In genomic region chr17:42675984-42676423, GRCh38 we compare ENCODE assay signal across 8 cellular contexts. TPM values are rescaled to one million over a fixed set of nuclear protein-coding genes. Genes with fewer than 3 reads are reported as not detected.
A peak's percentile ranks its signal among the peaks of the same experiment; 100 is the strongest.
DNase-seq lines count a peak whose midpoint lies in the region; ATAC-seq, FAIRE-seq and TF ChIP-seq lines count a peak whose summit lies in the region.

No MANE protein-coding gene starts in this region.

- FAIRE-seq in HTR-8/SVneo (lab: Jason Lieb, UNC) = peak; percentile 33

- intact Hi-C loops in CD4-positive, alpha-beta T cell (cut with DNase I, micrococcal nuclease) = loop anchor here in 1 of 2 experiments (10.0 kb wide), 1 partner anchor 1449 kb away; the partner anchor contains the start of gene HDAC5
- intact Hi-C loops in heart right ventricle (cut with DNase I) = loop anchor here in 6 of 10 donors (5.0 kb wide), 4 partner anchors 59 to 254 kb away; partner anchors contain the start of genes PSMC3IP (in 3 of the 6), RETREG3 (in 3 of the 6), TUBG1 (in 3 of the 6) and CAVIN1 (in 1 of the 6)
- intact Hi-C loops in posterior vena cava (cut with DNase I) = loop anchor here in 1 of 2 donors (10.0 kb wide), 1 partner anchor 61 kb away; no protein-coding TSS in a partner anchor

- no peak overlapping the region for H3K27ac ChIP-seq in CD4-positive, alpha-beta T cell (ENCODE audit: low read depth, low read length)
- peak overlapping the region; percentile 70 to 98 (median 95) for H3K27ac ChIP-seq in heart right ventricle

- no peak for TF ChIP-seq CTCF in CD4-positive, alpha-beta T cell (IDR thresholded peaks at IDR 0.05)
- peak in 1 of 9 donors; percentile 1 for TF ChIP-seq CTCF in heart right ventricle (IDR thresholded peaks at IDR 0.05)

- 0 to 1% methylated on average over 38 to 41 of the region's 41 CpGs for WGBS in heart right ventricle, 2 donors

- POLR2A ChIA-PET in CD4-positive, alpha-beta T cell (lab: Charles Lee) = interaction anchor here (1.3 to 3.0 kb wide), 3 partner anchors 17 to 98 kb away, joined by 3 to 17 read pairs (median 5); partner anchors contain the start of genes RETREG3, TUBG1 and TUBG2

- H3K36me3 Mint-ChIP-seq in CD4-positive, alpha-beta T cell (ENCODE audit: low read depth) = no peaks in the 10 kb centered on the region
- H3K36me3 Mint-ChIP-seq in activated T-cell treated with anti-CD3 and anti-CD28 coated beads, Interleukin-2, amount 50 U/mL, for 72 hours (ENCODE audit: insufficient read depth in 2 of 2) = peaks cover 0 to 1% of the 10 kb centered on the region in 2 donors

- peak overlapping the region; percentile 72 to 99 (median 94) for H3K4me3 ChIP-seq in heart right ventricle

- peaks cover 61% of the 10 kb centered on the region for H3K27me3 ChIP-seq in CD4-positive, alpha-beta T cell (ENCODE audit: control insufficient read depth, insufficient read depth, low read length)
- H3K27me3 ChIP-seq in heart right ventricle = peaks cover 0 to 58% (median 0%) of the 10 kb centered on the region in 7 donors

- peaks cover 53% of the 10 kb centered on the region for H3K27me3 Mint-ChIP-seq in CD4-positive, alpha-beta T cell
- peaks cover 40% of the 10 kb centered on the region for H3K27me3 Mint-ChIP-seq in activated T-cell treated with anti-CD3 and anti-CD28 coated beads, Interleukin-2, amount 50 U/mL, for 72 hours (ENCODE audit: low read depth)

- CTCF ChIA-PET in CD4-positive, alpha-beta T cell (lab: Charles Lee) = interaction anchor here (1.0 to 2.7 kb wide), 2 partner anchors 14 to 98 kb away, joined by 3 to 10 read pairs; partner anchors contain the start of gene PSMC3IP

- H3K27ac Mint-ChIP-seq in CD4-positive, alpha-beta T cell = no peak overlapping the region
- no peak overlapping the region for H3K27ac Mint-ChIP-seq in activated T-cell treated with anti-CD3 and anti-CD28 coated beads, Interleukin-2, amount 50 U/mL, for 72 hours

- H3K9me3 Mint-ChIP-seq in CD4-positive, alpha-beta T cell = no peaks in the 10 kb centered on the region
- no peaks in the 10 kb centered on the region for H3K9me3 Mint-ChIP-seq in activated T-cell treated with anti-CD3 and anti-CD28 coated beads, Interleukin-2, amount 50 U/mL, for 72 hours

- peaks cover 0 to 30% (median 23%) of the 10 kb centered on the region in 9 donors for H3K36me3 ChIP-seq in heart right ventricle

- no peak for DNase-seq in CD4-positive, alpha-beta T cell
- DNase-seq in HTR-8/SVneo (ENCODE audit: insufficient read length, low spot score) = peak; percentile 34
- peak in 1 of 2 donors; percentile 36 for DNase-seq in activated T-cell treated with anti-CD3 and anti-CD28 coated beads, Interleukin-2, amount 50 U/mL, for 72 hours
- DNase-seq in heart right ventricle = peak; percentile 56 to 74
- DNase-seq in posterior vena cava (ENCODE audit: low spot score) = peak; percentile 86
- no peak for DNase-seq in A172 (ENCODE audit: low spot score)
- DNase-seq in stimulated activated CD4-positive, alpha-beta T cell treated with anti-CD3 and anti-CD28 coated beads, Interleukin-4, amount 100 ng/mL, for 4 hours = no peak
- DNase-seq in hippocampal formation (lab: John Stamatoyannopoulos, UW) = no peak

- peaks cover 54% of the 10 kb centered on the region for H3K4me1 Mint-ChIP-seq in CD4-positive, alpha-beta T cell (ENCODE audit: low read depth)
- H3K4me1 Mint-ChIP-seq in activated T-cell treated with anti-CD3 and anti-CD28 coated beads, Interleukin-2, amount 50 U/mL, for 72 hours (ENCODE audit: low read depth) = peaks cover 47% of the 10 kb centered on the region

- H3K4me1 ChIP-seq in heart right ventricle = peaks cover 32 to 80% (median 60%) of the 10 kb centered on the region in 9 donors

- H3K9me3 ChIP-seq in CD4-positive, alpha-beta T cell (ENCODE audit: control insufficient read depth, low read length) = no peaks in the 10 kb centered on the region
- no peaks in the 10 kb centered on the region for H3K9me3 ChIP-seq in heart right ventricle

- no peak for ATAC-seq in CD4-positive, alpha-beta T cell (ENCODE audit: poor library complexity)
- ATAC-seq in activated T-cell treated with anti-CD3 and anti-CD28 coated beads, Interleukin-2, amount 50 U/mL, for 72 hours (replicated peaks in 1 of 2) = no peak
- peak in 5 of 8 donors; percentile 3 to 31 (median 11) for ATAC-seq in heart right ventricle

- H3K4me3 Mint-ChIP-seq in CD4-positive, alpha-beta T cell = peak overlapping the region; percentile 77
- peak overlapping the region; percentile 84 to 92 for H3K4me3 Mint-ChIP-seq in activated T-cell treated with anti-CD3 and anti-CD28 coated beads, Interleukin-2, amount 50 U/mL, for 72 hours

RNA-seq across cellular contexts. Expression of gene PLEKHH3, which starts 0.8 kb away (rescaled TPM):
- 1 to 10 TPM in 1 of 2 experiments, under 1 TPM in 1; 0.60 to 1.1 TPM for total RNA-seq in CD4-positive, alpha-beta T cell
- total RNA-seq in activated T-cell treated with anti-CD3 and anti-CD28 coated beads, Interleukin-2, amount 50 U/mL, for 72 hours = 1 to 10 TPM; 1.2 to 1.9 TPM
- total RNA-seq in heart right ventricle (10 to 100 TPM; 12.8 to 34.8 (median 22.0) TPM), posterior vena cava (10 to 100 TPM; 22.2 to 24.8 TPM)
- polyA plus RNA-seq in heart right ventricle = 10 to 100 TPM; 23.6 to 42.1 TPM
- 32.8 and 37.0 TPM in 2 replicates for total RNA-seq in A172 (2014; rRNA removed; shearing (Covaris generic))

RNA-seq across cellular contexts. Expression of gene CCR10, which starts 5.6 kb away (rescaled TPM):
- 1 to 10 TPM; 1.5 to 2.4 TPM for total RNA-seq in CD4-positive, alpha-beta T cell
- total RNA-seq in activated T-cell treated with anti-CD3 and anti-CD28 coated beads, Interleukin-2, amount 50 U/mL, for 72 hours = under 1 TPM in 1 of 2 donors, not detected in 1; 0.83 TPM
- total RNA-seq in heart right ventricle (1 to 10 TPM; 1.0 to 4.8 (median 1.7) TPM), posterior vena cava (1 to 10 TPM; 1.7 to 2.5 TPM)
- 1 to 10 TPM; 1.5 to 3.8 TPM for polyA plus RNA-seq in heart right ventricle
- total RNA-seq in A172 (2014; rRNA removed; shearing (Covaris generic)) = 2.7 and 3.6 TPM in 2 replicates

RNA-seq across cellular contexts. Expression of gene CNTNAP1, which starts 6.3 kb away (rescaled TPM):
- total RNA-seq in CD4-positive, alpha-beta T cell = 1 to 10 TPM; 4.4 to 4.5 TPM
- 1 to 10 TPM in 1 of 2 donors, under 1 TPM in 1; 0.53 to 1.3 TPM for total RNA-seq in activated T-cell treated with anti-CD3 and anti-CD28 coated beads, Interleukin-2, amount 50 U/mL, for 72 hours
- total RNA-seq in heart right ventricle (10 to 100 TPM in 2 of 10 donors, 1 to 10 TPM in 8; 2.2 to 28.3 (median 3.5) TPM), posterior vena cava (10 to 100 TPM; 11.0 to 24.8 TPM)
- 1 to 10 TPM; 2.3 to 9.6 TPM for polyA plus RNA-seq in heart right ventricle
- 19.2 and 20.8 TPM in 2 replicates for total RNA-seq in A172 (2014; rRNA removed; shearing (Covaris generic))

RNA-seq across cellular contexts. Expression of gene TUBG2, which starts 16.9 kb away (rescaled TPM):
- total RNA-seq in CD4-positive, alpha-beta T cell = 1 to 10 TPM; 9.0 to 9.7 TPM
- 10 to 100 TPM in 1 of 2 donors, 1 to 10 TPM in 1; 8.1 to 11.2 TPM for total RNA-seq in activated T-cell treated with anti-CD3 and anti-CD28 coated beads, Interleukin-2, amount 50 U/mL, for 72 hours
- total RNA-seq in heart right ventricle (10 to 100 TPM; 10.6 to 20.4 (median 14.7) TPM), posterior vena cava (10 to 100 TPM; 17.9 to 19.8 TPM)
- polyA plus RNA-seq in heart right ventricle = 10 to 100 TPM in 1 of 2 donors, 1 to 10 TPM in 1; 9.8 to 21.3 TPM
- total RNA-seq in A172 (2014; rRNA removed; shearing (Covaris generic)) = 21.8 and 34.1 TPM in 2 replicates

Comparison
In these comparisons a context has a peak if more than half of its experiments do, and no peak if none do; other contexts are left out.
1. ATAC-seq: peak in heart right ventricle (5 of 8); none in CD4-positive, alpha-beta T cell (single experiment) and activated T-cell treated with anti-CD3 and anti-CD28 coated beads, Interleukin-2, amount 50 U/mL, for 72 hours (0 of 2).
2. DNase-seq: peak in HTR-8/SVneo (single experiment), heart right ventricle (2 of 2) and posterior vena cava (single experiment); none in CD4-positive, alpha-beta T cell (0 of 10), A172 (single experiment), stimulated activated CD4-positive, alpha-beta T cell treated with anti-CD3 and anti-CD28 coated beads, Interleukin-4, amount 100 ng/mL, for 4 hours (0 of 2) and hippocampal formation (0 of 2).
3. RNA of gene PLEKHH3, which starts 0.8 kb away (total RNA-seq): 32.8 to 37.0 TPM in A172, 22.2 to 24.8 TPM in posterior vena cava and 12.8 to 34.8 TPM in heart right ventricle; 1.2 to 1.9 TPM in activated T-cell treated with anti-CD3 and anti-CD28 coated beads, Interleukin-2, amount 50 U/mL, for 72 hours and 0.60 to 1.1 TPM in CD4-positive, alpha-beta T cell; every median in the first group is over 4 times any median in the second.